Comparison of ENCODE assay signal across 8 cellular contexts in the genomic region with DNA sequence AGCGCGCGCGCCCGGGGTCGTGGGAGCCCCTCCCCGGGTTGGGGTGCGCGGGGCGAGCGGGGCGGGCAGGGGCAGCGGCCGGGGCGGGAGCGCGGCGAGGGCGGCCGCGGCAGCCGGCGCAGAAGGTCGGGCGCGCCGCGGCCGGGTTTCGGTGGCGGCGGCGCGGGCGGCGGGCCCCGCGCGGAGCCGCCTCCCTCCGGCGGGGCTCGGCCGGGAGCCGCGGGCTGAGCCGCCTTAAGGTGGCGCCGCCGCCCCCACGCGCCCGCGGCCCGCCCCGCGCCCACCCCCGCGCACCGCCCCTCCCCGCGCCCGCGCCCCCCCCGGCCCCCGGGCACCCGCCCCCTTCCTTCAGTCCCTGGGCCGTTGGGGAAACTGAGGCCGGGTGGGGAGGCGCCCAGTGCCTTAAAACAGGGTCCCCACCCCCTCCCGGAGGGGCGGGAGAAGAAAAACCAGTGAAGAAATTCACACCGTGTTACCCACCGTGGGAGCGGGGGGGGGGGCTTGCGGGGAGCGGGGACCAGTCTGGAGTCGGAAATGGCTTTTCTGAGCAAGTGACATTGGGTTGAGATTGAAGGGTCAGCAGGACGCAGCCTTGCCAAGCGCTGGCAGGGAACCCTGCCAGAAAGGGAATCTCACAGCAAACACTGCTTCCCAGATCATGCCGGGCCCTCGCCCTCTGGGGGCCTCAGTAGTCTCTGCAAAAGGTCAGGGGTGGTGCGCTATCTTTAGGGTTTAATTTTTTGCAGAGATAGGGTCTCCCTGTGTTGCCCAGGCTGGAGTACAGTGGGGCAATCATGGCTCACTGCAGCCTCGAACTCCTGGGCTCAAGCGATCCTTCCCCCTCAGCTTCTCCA. TPM values are rescaled to one million over a fixed set of nuclear protein-coding genes. Genes with fewer than 3 reads are reported as not detected.
A peak's percentile ranks its signal among the peaks of the same experiment; 100 is the strongest.
DNase-seq lines count a peak whose midpoint lies in the region; ATAC-seq and TF ChIP-seq lines count a peak whose summit lies in the region.

A gene (minus strand): TSS at position 211 of the 854 bp plus-strand sequence. CDS start 376 bp downstream, outside the sequence.

- peaks cover 52% of the 10 kb centered on the region for H3K27me3 Mint-ChIP-seq in activated CD4-positive, alpha-beta memory T cell treated with anti-CD3 and anti-CD28 coated beads, Interleukin-2, amount 10 ng/mL, durations not matched to agents 7 days and 5 days

- 5 to 13% methylated on average over 6 to 47 of the region's 85 CpGs for WGBS in GM23248 (ENCODE audit: low coverage in 1 of 2, low lambda C conversion rate in 2 of 2, missing lambda C conversion rate in 2 of 2), 2 experiments

- H3K4me3 ChIP-seq in GM23248 (peak within 1 kb of the TSS; percentile 75), retinal pigment epithelial cell (ENCODE audit: low read length) (peak within 1 kb of the TSS; percentile 6)

- in situ Hi-C loops in GM23248 (cut with MboI): no loop called here

- H3K79me2 ChIP-seq in GM23248 (ENCODE audit: insufficient read depth): no peaks in the 10 kb centered on the region

- no peak for TF ChIP-seq CTCF in retinal pigment epithelial cell (conservative IDR thresholded peaks at IDR 0.05; ENCODE audit: low read depth, low read length)

- no peaks in the 10 kb centered on the region for H3K36me3 Mint-ChIP-seq in activated CD4-positive, alpha-beta memory T cell treated with anti-CD3 and anti-CD28 coated beads, Interleukin-2, amount 10 ng/mL, durations not matched to agents 7 days and 5 days (ENCODE audit: low read depth)

- no peaks in the 10 kb centered on the region for H4K20me1 ChIP-seq in GM23248 (ENCODE audit: insufficient read depth)

- H3F3A ChIP-seq in GM23248 (ENCODE audit: insufficient read depth): 0 out of 2 replicates have a peak, but pooled peaks cover 4% of the 10 kb centered on the region

- no peaks in the 10 kb centered on the region for H3K9me3 Mint-ChIP-seq in activated CD4-positive, alpha-beta memory T cell treated with anti-CD3 and anti-CD28 coated beads, Interleukin-2, amount 10 ng/mL, durations not matched to agents 7 days and 5 days

- peak within 1 kb of the TSS; percentile 83 for H2AFZ ChIP-seq in GM23248

- H3K9me2 ChIP-seq in GM23248 (ENCODE audit: insufficient read depth): no peaks in the 10 kb centered on the region

- no peak for ATAC-seq in GM19455 (IDR thresholded peaks at IDR 0.05; ENCODE audit: unreplicated experiment)

- peak; percentile 38 for DNase-seq in GM23248
- no peak for DNase-seq in activated CD4-positive, alpha-beta memory T cell treated with anti-CD3 and anti-CD28 coated beads, Interleukin-2, amount 10 ng/mL, durations not matched to agents 7 days and 5 days
- DNase-seq in cardiac septum (ENCODE audit: low spot score): no peak
- no peak for DNase-seq in retinal pigment epithelial cell (ENCODE audit: low read depth)
- no peak for DNase-seq in activated CD4-positive, alpha-beta T cell treated with anti-CD3 and anti-CD28 coated beads for 48 hours
- no peak for DNase-seq in NOMO-1 treated with dmso at 0.1 percent for 144 hours (lab: John Stamatoyannopoulos, UW; ENCODE audit: unreplicated experiment)
- no peak for DNase-seq in retina

- H3K27ac ChIP-seq in GM23248: no peak within 1 kb of the TSS

- H3K4me1 Mint-ChIP-seq in activated CD4-positive, alpha-beta memory T cell treated with anti-CD3 and anti-CD28 coated beads, Interleukin-2, amount 10 ng/mL, durations not matched to agents 7 days and 5 days: peaks cover 18% of the 10 kb centered on the region

- peak within 1 kb of the TSS; percentile 63; the same call in 1 of the 2 replicates for H3K9ac ChIP-seq in GM23248

- no peaks in the 10 kb centered on the region for H3K9me3 ChIP-seq in GM23248 (ENCODE audit: low read depth)

- no peaks in the 10 kb centered on the region for H3K27me3 ChIP-seq in GM23248 (replicated peaks; ENCODE audit: insufficient read depth)

- peak within 1 kb of the TSS; percentile 65 for H3K4me2 ChIP-seq in GM23248 (ENCODE audit: unreplicated experiment)

- POLR2A ChIA-PET in activated CD4-positive, alpha-beta memory T cell treated with anti-CD3 and anti-CD28 coated beads, Interleukin-2, amount 10 ng/mL, durations not matched to agents 7 days and 5 days (lab: Charles Lee): no interaction called here

- no peaks in the 10 kb centered on the region for H3K36me3 ChIP-seq in GM23248 (ENCODE audit: low read depth)

- intact Hi-C loops in cardiac septum (cut with DNase I): loop anchor here (5.0 kb wide), 1 partner anchor 42 kb away; no protein-coding TSS in a partner anchor

- H3K4me1 ChIP-seq in GM23248 (ENCODE audit: insufficient read depth): no peaks in the 10 kb centered on the region

- H3K27ac Mint-ChIP-seq in activated CD4-positive, alpha-beta memory T cell treated with anti-CD3 and anti-CD28 coated beads, Interleukin-2, amount 10 ng/mL, durations not matched to agents 7 days and 5 days: no peak within 1 kb of the TSS

- peak within 1 kb of the TSS; percentile 30 for H3K4me3 Mint-ChIP-seq in activated CD4-positive, alpha-beta memory T cell treated with anti-CD3 and anti-CD28 coated beads, Interleukin-2, amount 10 ng/mL, durations not matched to agents 7 days and 5 days

- CTCF ChIA-PET in activated CD4-positive, alpha-beta memory T cell treated with anti-CD3 and anti-CD28 coated beads, Interleukin-2, amount 10 ng/mL, durations not matched to agents 7 days and 5 days (lab: Charles Lee): no interaction called here

RNA-seq across cellular contexts. Expression of the gene that starts here (rescaled TPM):
- 4.3 and 10.1 TPM in 2 replicates for total RNA-seq in GM23248 (2014; rRNA removed; shearing (Covaris generic))
- polyA plus RNA-seq in GM23248 (2016; fragmentation: Nextera tagmentation; extraction: Ambion mirVana): 2.9 and 3.6 TPM in 2 replicates
- 1 to 10 TPM; 1.3 to 1.4 TPM for total RNA-seq in activated CD4-positive, alpha-beta memory T cell treated with anti-CD3 and anti-CD28 coated beads, Interleukin-2, amount 10 ng/mL, durations not matched to agents 7 days and 5 days
- total RNA-seq in cardiac septum: 48.0 TPM
